In genomic region chr6:3809515-3809891, GRCh38 we compare ENCODE assay signal across 17 cellular contexts. TPM values are rescaled to one million over a fixed set of nuclear protein-coding genes. Genes with fewer than 3 reads are reported as not detected.
A peak's percentile ranks its signal among the peaks of the same experiment; 100 is the strongest.
DNase-seq lines count a peak whose midpoint lies in the region; ATAC-seq and TF ChIP-seq lines count a peak whose summit lies in the region.
"Had no signal": no experiment of that assay in that cellular context is flagged by ENCODE, and none has a peak within 500 bp of the region (broad histone marks: within the 10 kb centered on the region; RNA-seq: fewer than 3 reads in every experiment).

No MANE protein-coding gene starts in this region.

- H3K79me2 ChIP-seq in ACC112 (ENCODE audit: control insufficient read depth, insufficient read depth, low read length, unreplicated experiment): no peaks in the 10 kb centered on the region
- H3K79me2 ChIP-seq in mammary epithelial cell (ENCODE audit: insufficient read depth, low read length): no peaks in the 10 kb centered on the region

- H3K9ac ChIP-seq in mammary epithelial cell (ENCODE audit: insufficient read depth, low read length): no peak overlapping the region

- no peak overlapping the region for H3K4me2 ChIP-seq in mammary epithelial cell (ENCODE audit: insufficient read depth, low read depth, low read length)

- in situ Hi-C loops in mammary epithelial cell (cut with MboI; ENCODE audit: low sequenced_read_pairs in 2 of 2): no loop called here

- no peak for TF ChIP-seq EP300 in sigmoid colon (IDR thresholded peaks at IDR 0.05)

- DNase-seq in RWPE1 (ENCODE audit: low spot score): no peak
- no peak for DNase-seq in mammary epithelial cell
- DNase-seq in sigmoid colon: no peak
- no peak for DNase-seq in stimulated activated CD4-positive, alpha-beta T cell treated with anti-CD3 and anti-CD28 coated beads, Interleukin-4, amount 100 ng/mL, for 4 hours
- no peak for DNase-seq in activated CD8-positive, alpha-beta memory T cell treated with anti-CD3 and anti-CD28 coated beads, Interleukin-2, amount 50 U/mL, for 4 hours
- DNase-seq: CD4-positive, CD25-positive, alpha-beta regulatory T cell; DMS79 treated with DMSO at 0.1 percent for 48 hours; Kasumi-1; NCI-H1930; NCI-H2171; NCI-H446 treated with DMSO at 0.1 percent for 48 hours; NCI-H82; SHP77 treated with DMSO at 0.1 percent for 48 hours had no signal

- BruUV-seq in mammary epithelial cell (replicated peaks; lab: Mats Ljungman, UMichigan): no TSS peak

- dilution Hi-C loops in mammary epithelial cell (cut with HindIII; ENCODE audit: low sequenced_read_pairs): no loop called here

- H3K4me1 ChIP-seq in ACC112 (ENCODE audit: control insufficient read depth, insufficient read depth, low read length, unreplicated experiment) (peaks cover 32% of the 10 kb centered on the region), mammary epithelial cell (ENCODE audit: insufficient read depth, low read length) (peaks cover 45% of the 10 kb centered on the region), sigmoid colon (peaks cover 0 to 23% (median 17%) of the 10 kb centered on the region in 4 donors)

- TF ChIP-seq POLR2A in sigmoid colon (IDR thresholded peaks at IDR 0.05): no peak

- H3K36me3 ChIP-seq in ACC112 (ENCODE audit: insufficient read depth, low read length): no peaks in the 10 kb centered on the region
- no peaks in the 10 kb centered on the region for H3K36me3 ChIP-seq in mammary epithelial cell (ENCODE audit: insufficient read depth, low read length)
- no peaks in the 10 kb centered on the region for H3K36me3 ChIP-seq in sigmoid colon
- H3K36me3 ChIP-seq: Peyer's patch had no signal

- 89% methylated on average over 1 of the region's 1 CpG for WGBS in mammary epithelial cell (ENCODE audit: low coverage, missing lambda C conversion rate)
- 93 to 98% methylated on average over 1 of the region's 1 CpG for WGBS in sigmoid colon, 2 donors

- TF ChIP-seq CTCF in RWPE1 (conservative IDR thresholded peaks at IDR 0.05; ENCODE audit: low read depth) (no peak), mammary epithelial cell (conservative IDR thresholded peaks at IDR 0.05 in 1 of 2, IDR thresholded peaks at IDR 0.05 in 1 of 2; ENCODE audit: extremely low read depth in 1 of 2, insufficient read depth in 1 of 2, low read depth in 1 of 2, low read length in 2 of 2) (no peak), sigmoid colon (IDR thresholded peaks at IDR 0.05) (no peak)

- intact Hi-C loops in mammary epithelial cell (cut with micrococcal nuclease) (loop anchor here (1.0 to 5.0 kb wide), 3 partner anchors 16 to 183 kb away; no protein-coding TSS in a partner anchor), sigmoid colon (cut with DNase I) (loop anchor here (5.0 kb wide), 1 partner anchor 37 kb away; no protein-coding TSS in a partner anchor)

- POLR2A ChIA-PET in RWPE1 (lab: Yijun Ruan, JAX; ENCODE audit: low non-redundant PET): no interaction called here

- H3K27me3 ChIP-seq in ACC112 (ENCODE audit: insufficient read depth, low read length): no peaks in the 10 kb centered on the region
- H3K27me3 ChIP-seq in mammary epithelial cell (ENCODE audit: insufficient read depth, low read length): no peaks in the 10 kb centered on the region
- no peaks in the 10 kb centered on the region for H3K27me3 ChIP-seq in sigmoid colon
- H3K27me3 ChIP-seq: Peyer's patch had no signal

- no peaks in the 10 kb centered on the region for H4K20me1 ChIP-seq in mammary epithelial cell (ENCODE audit: insufficient read depth, low read length)

- H3K27ac ChIP-seq in ACC112 (ENCODE audit: low read depth, low read length) (peak overlapping the region; percentile 47; the same call in 1 of the 2 replicates), RWPE1 (peak overlapping the region; percentile 98), mammary epithelial cell (ENCODE audit: insufficient read depth, low read depth, low read length) (peak overlapping the region; percentile 72), sigmoid colon (peak overlapping the region; percentile 20 to 73 (median 54))

- ATAC-seq in HG03571 (IDR thresholded peaks at IDR 0.05; ENCODE audit: unreplicated experiment) (no peak), HG03432 (IDR thresholded peaks at IDR 0.05; ENCODE audit: unreplicated experiment) (no peak)

- no peak overlapping the region for H3K4me3 ChIP-seq in ACC112 (ENCODE audit: low read depth, low read length)
- H3K4me3 ChIP-seq in mammary epithelial cell (replicated peaks in 1 of 3; ENCODE audit: insufficient read depth in 1 of 3, low read depth in 2 of 3, low read length in 3 of 3): no peak overlapping the region
- H3K4me3 ChIP-seq in sigmoid colon: no peak overlapping the region
- H3K4me3 ChIP-seq: Peyer's patch had no signal

- H2AFZ ChIP-seq in ACC112 (ENCODE audit: low read length, unreplicated experiment) (no peak overlapping the region), mammary epithelial cell (ENCODE audit: low read depth, low read length) (no peak overlapping the region)

- CTCF ChIA-PET in RWPE1 (lab: Yijun Ruan, JAX) (interaction anchor here (1.7 to 1.8 kb wide), 2 partner anchors 39 to 124 kb away, joined by 7 to 11 read pairs; partner anchors contain the start of gene FAM50B), mammary epithelial cell (lab: Charles Lee; ENCODE audit: low non-redundant PET) (interaction anchor here (0.9 kb wide), 1 partner anchor 39 kb away, joined by 4 read pairs; the partner anchor contains the start of gene FAM50B)

- H3K9me3 ChIP-seq in mammary epithelial cell (replicated peaks; ENCODE audit: insufficient read depth, low read length): no peaks in the 10 kb centered on the region
- H3K9me3 ChIP-seq in sigmoid colon: no peaks in the 10 kb centered on the region
- H3K9me3 ChIP-seq: Peyer's patch had no signal

RNA-seq across cellular contexts. Expression of gene FAM50B, which starts 39.7 kb away (rescaled TPM):
- total RNA-seq in mammary epithelial cell (1 to 10 TPM; 4.4 to 7.3 TPM), sigmoid colon (10 to 100 TPM in 3 of 4 donors, 1 to 10 TPM in 1; 9.6 to 16.1 (median 13.3) TPM)
- polyA plus RNA-seq in mammary epithelial cell (6.6 TPM), sigmoid colon (1 to 10 TPM; 2.5 to 8.4 (median 5.4) TPM)
- 0.52 TPM for polyA minus RNA-seq in mammary epithelial cell

RNA-seq across cellular contexts. Expression of gene PXDC1, which starts 58.0 kb away (rescaled TPM):
- total RNA-seq in mammary epithelial cell: 100 to 1,000 TPM in 1 of 2 donors, 10 to 100 TPM in 1; 40.4 to 180 TPM
- 12.1 TPM for polyA plus RNA-seq in mammary epithelial cell
- polyA minus RNA-seq in mammary epithelial cell: 10.3 TPM
- total RNA-seq in sigmoid colon: 100 to 1,000 TPM in 1 of 4 donors, 10 to 100 TPM in 3; 46.7 to 116 (median 75.9) TPM
- 10 to 100 TPM in 1 of 3 donors, 1 to 10 TPM in 2; 9.0 to 22.2 (median 9.1) TPM for polyA plus RNA-seq in sigmoid colon
- polyA plus RNA-seq: CD4-positive, CD25-positive, alpha-beta regulatory T cell had no signal

Comparison
In these comparisons a context has a peak if more than half of its experiments do, and no peak if none do; other contexts are left out.
1. H3K27ac ChIP-seq: peak in every context shown above with its lines; median percentile 98 in RWPE1; 72 in mammary epithelial cell; 54 in sigmoid colon; 47 in ACC112.